9 cellular contexts compared by ENCODE assay signal in the genomic region with DNA sequence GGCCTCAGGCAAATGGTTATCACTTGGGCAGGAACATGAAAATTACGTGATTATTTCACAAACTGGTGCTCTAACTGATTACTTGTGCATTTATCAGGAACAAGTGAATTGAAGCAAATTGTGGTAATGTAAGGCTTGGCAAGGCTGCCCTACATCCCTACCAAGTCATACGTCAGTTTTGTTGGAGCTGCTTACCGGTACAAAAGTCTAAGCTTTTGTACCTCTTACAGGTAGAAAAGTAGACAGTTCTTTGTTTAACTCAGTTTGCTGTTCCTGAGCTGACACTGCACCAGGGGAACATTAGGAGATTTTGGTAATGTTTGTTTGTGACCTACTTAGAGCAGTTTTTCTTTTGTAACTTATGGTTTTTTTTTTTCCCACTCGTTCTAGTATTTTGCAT. TPM values are rescaled to one million over a fixed set of nuclear protein-coding genes. Genes with fewer than 3 reads are reported as not detected.
DNase-seq lines count a peak whose midpoint lies in the region; ATAC-seq, FAIRE-seq and TF ChIP-seq lines count a peak whose summit lies in the region.
"Had no signal": no experiment of that assay in that cellular context is flagged by ENCODE, and none has a peak within 500 bp of the region (broad histone marks: within the 10 kb centered on the region; RNA-seq: fewer than 3 reads in every experiment).

No MANE protein-coding gene starts in this region.

- intact Hi-C loops in colonic mucosa (cut with DNase I) = no loop called here

- ATAC-seq in naive thymus-derived CD8-positive, alpha-beta T cell = no peak
- no peak for ATAC-seq in HG02970 (IDR thresholded peaks at IDR 0.05; ENCODE audit: low FRiP score, unreplicated experiment)

- no peak for TF ChIP-seq POLR2A in H54 (IDR thresholded peaks at IDR 0.05; ENCODE audit: low read depth, low read length)

- DNase-seq in colonic mucosa (no peak), frontal cortex (ENCODE audit: low spot score in 2 of 2) (no peak), H54 (ENCODE audit: insufficient read length, low spot score) (no peak), NCI-H526 treated with DMSO at 0.1 percent for 48 hours (lab: John Stamatoyannopoulos, UW) (no peak)
- DNase-seq in naive thymus-derived CD8-positive, alpha-beta T cell = no peak

- no peaks in the 10 kb centered on the region for H3F3A ChIP-seq in Loucy (ENCODE audit: low read depth)

- H3K4me3 Mint-ChIP-seq in naive thymus-derived CD8-positive, alpha-beta T cell = peak overlapping the region in 9 of 10 donors; percentile 83 to 98 (median 91)

- H3K79me2 ChIP-seq in Loucy (ENCODE audit: insufficient read depth, low read length) = peaks cover 82% of the 10 kb centered on the region

- H3K9me3 Mint-ChIP-seq in naive thymus-derived CD8-positive, alpha-beta T cell = no peaks in the 10 kb centered on the region

- H3K4me3 ChIP-seq in BLaER1 (peak overlapping the region; percentile 93), Loucy (ENCODE audit: low read length, poor library complexity, severe bottlenecking) (peak overlapping the region; percentile 92), colonic mucosa (peak overlapping the region; percentile 75)
- H3K4me3 ChIP-seq: lung had no signal

- no peaks in the 10 kb centered on the region for H3K27me3 Mint-ChIP-seq in naive thymus-derived CD8-positive, alpha-beta T cell

- peak overlapping the region; percentile 98 for H3K9ac ChIP-seq in BLaER1
- H3K9ac ChIP-seq in Loucy (ENCODE audit: low read depth, low read length, poor library complexity, severe bottlenecking) = peak overlapping the region; percentile 96
- peak overlapping the region in 1 of 2 donors; percentile 97 for H3K9ac ChIP-seq in colonic mucosa (ENCODE audit: low read depth in 2 of 2, low read length in 2 of 2)

- no peaks in the 10 kb centered on the region for H3K9me2 ChIP-seq in Loucy (replicated peaks; ENCODE audit: low read depth, low read length)

- POLR2A ChIA-PET in naive thymus-derived CD8-positive, alpha-beta T cell (lab: Charles Lee) = interaction anchor here (0.7 kb wide), 1 partner anchor 13 kb away, joined by 5 read pairs; no protein-coding TSS in a partner anchor

- peak overlapping the region in 9 of 10 donors; percentile 34 to 70 (median 56) for H3K27ac Mint-ChIP-seq in naive thymus-derived CD8-positive, alpha-beta T cell

- no peak overlapping the region for H3K27ac ChIP-seq in BLaER1
- no peak overlapping the region for H3K27ac ChIP-seq in colonic mucosa

- H3K36me3 Mint-ChIP-seq in naive thymus-derived CD8-positive, alpha-beta T cell = peaks cover under 1 to 35% (median 7%) of the 10 kb centered on the region in 3 donors

- H3K27me3 ChIP-seq in BLaER1 (no peaks in the 10 kb centered on the region), Loucy (ENCODE audit: insufficient read depth, low read length, poor library complexity, severe bottlenecking) (peaks cover 7% of the 10 kb centered on the region), colonic mucosa (no peaks in the 10 kb centered on the region)

- H3K36me3 ChIP-seq in BLaER1 = peaks cover 30% of the 10 kb centered on the region
- peaks cover 16% of the 10 kb centered on the region; the same call in 1 of the 2 replicates for H3K36me3 ChIP-seq in Loucy (ENCODE audit: insufficient read depth, low read length)
- no peaks in the 10 kb centered on the region for H3K36me3 ChIP-seq in colonic mucosa

- FAIRE-seq in frontal cortex (lab: Jason Lieb, UNC) (no peak), H54 (lab: Jason Lieb, UNC) (no peak)

- TF ChIP-seq CTCF in Loucy (conservative IDR thresholded peaks at IDR 0.05; ENCODE audit: low read length) (no peak), colonic mucosa (IDR thresholded peaks at IDR 0.05) (no peak)

- peaks cover 70% of the 10 kb centered on the region for H4K20me1 ChIP-seq in BLaER1
- H4K20me1 ChIP-seq in Loucy (ENCODE audit: insufficient read depth, low read length, poor library complexity, severe bottlenecking) = peaks cover 69% of the 10 kb centered on the region

- H3K9me3 ChIP-seq in BLaER1 (no peaks in the 10 kb centered on the region), Loucy (ENCODE audit: insufficient read depth, low read depth, low read length) (no peaks in the 10 kb centered on the region), colonic mucosa (no peaks in the 10 kb centered on the region)

- H3K4me1 ChIP-seq in BLaER1 = peaks cover 58% of the 10 kb centered on the region
- H3K4me1 ChIP-seq in Loucy (ENCODE audit: insufficient read depth, low read length, poor library complexity, severe bottlenecking) = peaks cover 64% of the 10 kb centered on the region
- peaks cover 10% of the 10 kb centered on the region for H3K4me1 ChIP-seq in colonic mucosa

- peaks cover 26 to 66% (median 66%) of the 10 kb centered on the region in 4 donors for H3K4me1 Mint-ChIP-seq in naive thymus-derived CD8-positive, alpha-beta T cell

- peak overlapping the region; percentile 80 for H3K4me2 ChIP-seq in BLaER1
- H3K4me2 ChIP-seq in Loucy (ENCODE audit: low read depth, low read length, poor library complexity, severe bottlenecking) = peak overlapping the region; percentile 83

- no peak overlapping the region for H2AFZ ChIP-seq in Loucy (ENCODE audit: low read length)

RNA-seq across cellular contexts. Expression of a gene that starts 2.2 kb away (rescaled TPM):
- 100 to 1,000 TPM; 136 to 203 TPM for total RNA-seq in colonic mucosa
- 100 to 1,000 TPM; 179 to 188 TPM for total RNA-seq in naive thymus-derived CD8-positive, alpha-beta T cell
- polyA plus RNA-seq in naive thymus-derived CD8-positive, alpha-beta T cell = 100 to 1,000 TPM; 128 to 145 (median 145) TPM
- total RNA-seq in frontal cortex = 60.7 TPM

RNA-seq across cellular contexts. Expression of a gene that starts 15.5 kb away (rescaled TPM):
- total RNA-seq in colonic mucosa = 10 to 100 TPM; 54.6 to 62.4 TPM
- 10 to 100 TPM; 26.8 to 32.7 TPM for total RNA-seq in naive thymus-derived CD8-positive, alpha-beta T cell
- 10 to 100 TPM; 50.9 to 58.7 (median 58.0) TPM for polyA plus RNA-seq in naive thymus-derived CD8-positive, alpha-beta T cell
- 25.3 TPM for total RNA-seq in frontal cortex
